Comparison of ENCODE assay signal across 8 cellular contexts in the genomic region with DNA sequence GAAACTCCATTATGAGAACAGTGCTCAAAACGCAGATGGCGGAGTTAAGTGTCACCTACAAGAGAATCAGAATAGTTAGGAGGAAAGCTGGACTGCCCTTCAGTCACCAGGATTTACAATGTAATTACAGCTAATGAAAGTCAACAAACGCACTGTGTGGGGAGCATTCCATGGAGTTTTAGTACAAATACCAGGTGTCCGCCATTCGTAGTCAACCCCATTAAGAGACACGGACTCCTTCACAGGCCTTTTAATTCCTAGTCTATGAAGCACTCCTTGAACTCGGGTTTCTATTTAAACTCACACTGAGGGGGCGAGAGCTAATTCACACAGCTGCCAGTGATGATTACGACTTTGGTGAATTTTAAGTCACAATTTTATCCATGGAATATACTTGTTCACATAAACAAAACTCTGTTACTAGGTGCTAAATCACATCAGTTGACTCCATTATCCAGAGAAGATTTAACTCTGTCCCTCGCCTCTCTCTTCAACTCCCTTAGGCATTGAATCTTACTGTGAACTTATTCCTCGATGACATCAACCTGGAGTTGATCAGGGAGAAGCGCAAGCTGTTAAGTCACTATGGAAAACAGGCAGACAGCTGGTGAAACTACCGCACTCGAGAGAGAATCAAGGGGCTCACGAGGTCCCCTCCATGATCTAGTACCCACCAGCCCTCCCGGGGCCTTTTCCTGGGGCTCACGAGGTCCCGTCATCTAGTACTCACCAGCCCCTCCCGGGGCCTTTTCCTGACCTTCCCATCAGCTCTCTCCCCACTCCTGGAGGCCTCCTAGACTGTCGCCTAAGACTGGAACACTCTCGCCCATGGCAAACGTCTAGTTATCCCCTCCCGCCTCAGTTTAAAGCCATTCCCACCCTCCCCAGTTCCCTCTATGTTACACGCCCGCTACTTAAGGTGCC. TPM values are rescaled to one million over a fixed set of nuclear protein-coding genes. Genes with fewer than 3 reads are reported as not detected.
A peak's percentile ranks its signal among the peaks of the same experiment; 100 is the strongest.
DNase-seq lines count a peak whose midpoint lies in the region; ATAC-seq and TF ChIP-seq lines count a peak whose summit lies in the region.

No MANE protein-coding gene starts in this region.

- H3K36me3 ChIP-seq in HUES48 (ENCODE audit: control insufficient read depth, insufficient read depth, low read length) (peaks cover 39% of the 10 kb centered on the region), iPS DF 6.9 (ENCODE audit: control insufficient read depth, insufficient read depth, low read length) (peaks cover 7% of the 10 kb centered on the region; the same call in 1 of the 2 replicates)

- H3K9me3 ChIP-seq in HUES48 (ENCODE audit: control insufficient read depth, insufficient read depth, low read length) (no peaks in the 10 kb centered on the region), iPS DF 6.9 (ENCODE audit: control insufficient read depth, insufficient read depth, low read length) (no peaks in the 10 kb centered on the region)

- DNase-seq in activated B cell treated with CpG ODN at 0.5 μM for 24 hours (no peak), iPS DF 6.9 (ENCODE audit: low read depth, low spot score) (no peak), superior temporal gyrus (ENCODE audit: extremely low spot score) (no peak), NCI-H128 (lab: John Stamatoyannopoulos, UW; ENCODE audit: unreplicated experiment) (no peak), DMS79 treated with DMSO at 0.1 percent for 48 hours (lab: John Stamatoyannopoulos, UW) (no peak)
- no peak for DNase-seq in central memory CD4-positive, alpha-beta T cell

- no peak overlapping the region for H3K9ac ChIP-seq in HUES48 (ENCODE audit: low read depth, low read length)

- H3K27me3 ChIP-seq in HUES48 (ENCODE audit: control insufficient read depth, insufficient read depth, low read length) (no peaks in the 10 kb centered on the region), iPS DF 6.9 (ENCODE audit: control insufficient read depth, insufficient read depth, low read length) (no peaks in the 10 kb centered on the region)

- H3K27me3 Mint-ChIP-seq in activated B cell treated with CpG ODN at 0.5 μM for 24 hours: no peaks in the 10 kb centered on the region
- no peaks in the 10 kb centered on the region for H3K27me3 Mint-ChIP-seq in stimulated activated memory B cell treated with anti-CD40 and anti-IgM and Interleukin-4, amounts not matched to agents 10 μg/mL and 1 μg/mL and 100 μg/mL, for 72 hours

- no peak for ATAC-seq in activated B cell treated with CpG ODN at 0.5 μM for 24 hours (ENCODE audit: low read depth)
- no peak for ATAC-seq in stimulated activated memory B cell treated with anti-CD40 and anti-IgM and Interleukin-4, amounts not matched to agents 10 μg/mL and 1 μg/mL and 100 μg/mL, for 72 hours

- intact Hi-C loops in activated B cell treated with CpG ODN at 0.5 μM for 24 hours (cut with micrococcal nuclease): no loop called here

- CTCF ChIA-PET in activated B cell treated with CpG ODN at 0.5 μM for 24 hours (lab: Charles Lee): no interaction called here

- peaks cover 25% of the 10 kb centered on the region for H3K4me1 Mint-ChIP-seq in activated B cell treated with CpG ODN at 0.5 μM for 24 hours
- peaks cover 23% of the 10 kb centered on the region for H3K4me1 Mint-ChIP-seq in stimulated activated memory B cell treated with anti-CD40 and anti-IgM and Interleukin-4, amounts not matched to agents 10 μg/mL and 1 μg/mL and 100 μg/mL, for 72 hours

- peak overlapping the region; percentile 85 for H3K4me3 Mint-ChIP-seq in activated B cell treated with CpG ODN at 0.5 μM for 24 hours
- peak overlapping the region; percentile 84 for H3K4me3 Mint-ChIP-seq in stimulated activated memory B cell treated with anti-CD40 and anti-IgM and Interleukin-4, amounts not matched to agents 10 μg/mL and 1 μg/mL and 100 μg/mL, for 72 hours

- no CpG with 5 or more reads among the region's 25 CpGs for WGBS in iPS DF 6.9 (ENCODE audit: insufficient coverage, insufficient read length)

- POLR2A ChIA-PET in activated B cell treated with CpG ODN at 0.5 μM for 24 hours (lab: Charles Lee): interaction anchor here (0.5 to 1.3 kb wide), 3 partner anchors 20 to 234 kb away, joined by 3 to 7 read pairs (median 3); partner anchors contain the start of gene COX19

- peaks cover 51% of the 10 kb centered on the region for H3K36me3 Mint-ChIP-seq in activated B cell treated with CpG ODN at 0.5 μM for 24 hours (ENCODE audit: low read depth)
- H3K36me3 Mint-ChIP-seq in stimulated activated memory B cell treated with anti-CD40 and anti-IgM and Interleukin-4, amounts not matched to agents 10 μg/mL and 1 μg/mL and 100 μg/mL, for 72 hours: peaks cover 24% of the 10 kb centered on the region

- no peak overlapping the region for H3K27ac ChIP-seq in HUES48 (ENCODE audit: low read depth, low read length)
- no peak overlapping the region for H3K27ac ChIP-seq in iPS DF 6.9 (ENCODE audit: low read length)

- H3K9me3 Mint-ChIP-seq in activated B cell treated with CpG ODN at 0.5 μM for 24 hours: no peaks in the 10 kb centered on the region
- H3K9me3 Mint-ChIP-seq in stimulated activated memory B cell treated with anti-CD40 and anti-IgM and Interleukin-4, amounts not matched to agents 10 μg/mL and 1 μg/mL and 100 μg/mL, for 72 hours: no peaks in the 10 kb centered on the region

- H3K4me1 ChIP-seq in HUES48 (ENCODE audit: control insufficient read depth, insufficient read depth, low read length): no peaks in the 10 kb centered on the region
- H3K4me1 ChIP-seq in iPS DF 6.9 (ENCODE audit: control insufficient read depth, insufficient read depth, low read length): 0 out of 2 replicates have a peak, but pooled peaks cover 1% of the 10 kb centered on the region

- peak overlapping the region; percentile 77 for H3K27ac Mint-ChIP-seq in activated B cell treated with CpG ODN at 0.5 μM for 24 hours
- peak overlapping the region; percentile 94 for H3K27ac Mint-ChIP-seq in stimulated activated memory B cell treated with anti-CD40 and anti-IgM and Interleukin-4, amounts not matched to agents 10 μg/mL and 1 μg/mL and 100 μg/mL, for 72 hours

- TF ChIP-seq CTCF in activated B cell treated with CpG ODN at 0.5 μM for 24 hours (IDR thresholded peaks at IDR 0.05): no peak

- H3K4me3 ChIP-seq in HUES48 (ENCODE audit: low read depth, low read length) (peak overlapping the region; percentile 100), iPS DF 6.9 (ENCODE audit: low read length) (peak overlapping the region; percentile 44; the same call in 1 of the 2 replicates)

RNA-seq across cellular contexts. Expression of gene ZFAND2A, which starts 1.5 kb away (rescaled TPM):
- 20.4 and 21.6 TPM in 2 replicates for total RNA-seq in activated B cell treated with CpG ODN at 0.5 μM for 24 hours
